ENCODE assay signal across 8 cellular contexts in genomic region chr4:70838972-70839536, GRCh38. TPM values are rescaled to one million over a fixed set of nuclear protein-coding genes. Genes with fewer than 3 reads are reported as not detected.
DNase-seq lines count a peak whose midpoint lies in the region; ATAC-seq and TF ChIP-seq lines count a peak whose summit lies in the region.

No MANE protein-coding gene starts in this region.

- no TSS peak for BruUV-seq in PC-3 (replicated peaks; lab: Mats Ljungman, UMichigan)

- TF ChIP-seq CTCF in PC-3 (conservative IDR thresholded peaks at IDR 0.05; ENCODE audit: low read depth, low read length), result no peak
- TF ChIP-seq CTCF in fibroblast of mammary gland (conservative IDR thresholded peaks at IDR 0.05; ENCODE audit: control insufficient read depth, insufficient read depth, low read depth, low read length), result no peak
- TF ChIP-seq CTCF in natural killer cell (IDR thresholded peaks at IDR 0.05), result no peak

- CTCF ChIA-PET in PC-3 (lab: Charles Lee), result interaction anchor here (0.6 kb wide), 2 partner anchors 104 to 135 kb away, joined by 3 to 11 read pairs; no protein-coding TSS in a partner anchor

- H3K4me3 Mint-ChIP-seq in natural killer cell, result peak overlapping the region; percentile 98

- intact Hi-C loops in PC-3 (cut with micrococcal nuclease), result loop anchor here (2.0 to 10.0 kb wide), 6 partner anchors 63 to 878 kb away; partner anchors contain the start of genes DCK, MOB1B and UTP3
- intact Hi-C loops in natural killer cell (cut with micrococcal nuclease), result loop anchor here (1.0 to 10.0 kb wide), 4 partner anchors 132 to 346 kb away; partner anchors contain the start of genes DCK and UTP3

- no peaks in the 10 kb centered on the region for H3K27me3 ChIP-seq in PC-3 (ENCODE audit: low read length)

- peak overlapping the region; percentile 95 to 97 for H3K27ac Mint-ChIP-seq in natural killer cell

- peaks cover 9% of the 10 kb centered on the region for H3K4me1 ChIP-seq in PC-3 (ENCODE audit: insufficient read depth, low read length)

- POLR2A ChIA-PET in PC-3 (lab: Charles Lee; ENCODE audit: unreplicated experiment), result interaction anchor here (0.5 to 0.7 kb wide), 4 partner anchors 71 to 207 kb away, joined by 3 to 25 read pairs (median 5); partner anchors contain the start of gene DCK

- H3K4me2 ChIP-seq in PC-3 (ENCODE audit: low read length), result peak overlapping the region; percentile 86

- H2AFZ ChIP-seq in PC-3 (ENCODE audit: low read length), result peak overlapping the region; percentile 70

- H3K9me3 ChIP-seq in PC-3 (ENCODE audit: low read length), result no peaks in the 10 kb centered on the region

- peak; percentile 52 for ATAC-seq in GM19467 (IDR thresholded peaks at IDR 0.05; ENCODE audit: unreplicated experiment)
- ATAC-seq in PC-3, result peak; percentile 65
- peak; percentile 57 to 73 (median 59) for ATAC-seq in natural killer cell

- H3K27me3 Mint-ChIP-seq in natural killer cell (ENCODE audit: low read depth in 2 of 2), result no peaks in the 10 kb centered on the region

- peaks cover 31% of the 10 kb centered on the region for H4K20me1 ChIP-seq in PC-3 (ENCODE audit: low read length)

- H3K36me3 ChIP-seq in PC-3 (ENCODE audit: low read depth, low read length), result peaks cover 16% of the 10 kb centered on the region; the same call in 1 of the 2 replicates

- H3F3A ChIP-seq in PC-3 (ENCODE audit: low read length, unreplicated experiment), result no peaks in the 10 kb centered on the region

- DNase-seq in COLO668 (lab: John Stamatoyannopoulos, UW; ENCODE audit: unreplicated experiment) (peak; percentile 85), HK-2 (ENCODE audit: unreplicated experiment) (peak; percentile 72), PC-3 (peak; percentile 65), fibroblast of mammary gland (ENCODE audit: low read depth) (peak; percentile 41), natural killer cell (peak; percentile 66)
- DNase-seq in activated T-helper 1 cell treated with anti-CD3 and anti-CD28 coated beads, Interleukin-2, amount 50 U/mL, for 16 hours (ENCODE audit: low read depth in 1 of 2, low spot score in 1 of 2), result peak; percentile 30 to 59
- DNase-seq in stimulated activated naive CD4-positive, alpha-beta T cell (lab: John Stamatoyannopoulos, UW), result peak; percentile 56 to 82 (median 64)

- H3K9ac ChIP-seq in PC-3 (ENCODE audit: low read length), result peak overlapping the region; percentile 86

- H3K4me3 ChIP-seq in PC-3 (ENCODE audit: low read length) (peak overlapping the region; percentile 96), fibroblast of mammary gland (ENCODE audit: control insufficient read depth, low read depth, low read length) (peak overlapping the region; percentile 79)

- peaks cover 20 to 27% of the 10 kb centered on the region in 2 donors for H3K4me1 Mint-ChIP-seq in natural killer cell

- peaks cover 54% of the 10 kb centered on the region for H3K79me2 ChIP-seq in PC-3 (ENCODE audit: low read length)

- H3K36me3 Mint-ChIP-seq in natural killer cell, result no peaks in the 10 kb centered on the region

- H3K9me2 ChIP-seq in PC-3 (replicated peaks; ENCODE audit: low read length), result no peaks in the 10 kb centered on the region

- H3K27ac ChIP-seq in PC-3 (ENCODE audit: low read length), result peak overlapping the region; percentile 39

- no peaks in the 10 kb centered on the region for H3K9me3 Mint-ChIP-seq in natural killer cell

RNA-seq across cellular contexts. Expression of gene GRSF1, which starts 0.6 kb away (rescaled TPM):
- total RNA-seq in PC-3 (2014; rRNA removed) (102 and 103 TPM in 2 replicates), natural killer cell (10 to 100 TPM; 33.4 to 50.8 (median 43.0) TPM)

Comparison
In these comparisons a context has a peak if more than half of its experiments do, and no peak if none do; other contexts are left out.
1. Peak in every context shown above with its lines: DNase-seq, ATAC-seq, H3K4me3 ChIP-seq and H3K27ac ChIP-seq.